Comparison of ENCODE assay signal across 11 cellular contexts in the genomic region with DNA sequence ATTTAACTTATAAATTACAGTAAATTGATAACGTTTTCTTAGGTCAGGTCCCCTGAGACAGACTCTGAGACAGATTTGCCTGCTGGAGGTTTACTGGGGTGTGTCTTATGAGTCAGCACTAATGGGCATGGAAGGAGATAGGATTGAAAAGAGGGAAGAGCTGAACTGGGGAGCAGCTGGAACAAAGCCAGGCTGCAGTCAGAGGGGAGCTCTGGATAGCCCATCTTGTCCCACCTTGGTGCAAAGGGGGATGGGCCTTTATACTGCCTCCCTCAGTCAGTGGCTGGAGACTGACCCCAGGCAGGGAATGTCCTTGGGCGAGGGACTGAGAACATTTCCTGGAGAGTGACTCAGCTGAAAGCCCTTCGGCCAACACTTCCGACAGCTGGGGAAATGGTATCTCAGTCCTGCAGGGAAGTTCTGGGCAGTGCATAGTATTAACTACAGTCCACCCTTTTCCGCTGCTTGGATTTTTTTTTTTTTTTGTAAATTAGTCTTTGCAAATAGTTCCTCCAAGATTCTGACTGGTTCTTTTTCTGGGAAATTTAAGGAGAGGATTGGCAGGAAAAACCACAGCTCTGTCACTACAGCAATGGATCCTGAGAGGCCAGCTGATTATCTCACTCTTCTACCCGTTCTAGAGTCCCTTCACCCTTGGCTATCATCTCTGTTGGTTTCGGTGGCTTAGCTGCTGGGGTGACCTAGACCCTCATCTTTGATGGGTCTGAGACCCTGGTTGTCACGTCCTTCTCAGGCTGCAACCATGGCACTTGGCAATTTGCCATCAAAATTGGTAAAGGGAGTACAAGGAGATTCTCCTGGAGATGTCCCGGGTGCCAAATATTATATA. TPM values are rescaled to one million over a fixed set of nuclear protein-coding genes. Genes with fewer than 3 reads are reported as not detected.
DNase-seq lines count a peak whose midpoint lies in the region; ATAC-seq and TF ChIP-seq lines count a peak whose summit lies in the region.
"Had no signal": no experiment of that assay in that cellular context is flagged by ENCODE, and none has a peak within 500 bp of the region (broad histone marks: within the 10 kb centered on the region; RNA-seq: fewer than 3 reads in every experiment).

No MANE protein-coding gene starts in this region.

- no peaks in the 10 kb centered on the region for H3K27me3 ChIP-seq in liver (ENCODE audit: control insufficient read depth in 4 of 4, insufficient read depth in 4 of 4, low read length in 3 of 4)

- peaks cover 0 to 5% (median 4%) of the 10 kb centered on the region in 3 donors for H3K27me3 Mint-ChIP-seq in immature natural killer cell (ENCODE audit: low read depth in 3 of 3)

- H3K9ac ChIP-seq in liver (ENCODE audit: low read depth in 1 of 2, low read length in 2 of 2), result no peak overlapping the region

- peaks cover 0 to 4% (median 0%) of the 10 kb centered on the region in 3 donors for H3K36me3 Mint-ChIP-seq in immature natural killer cell

- no peak overlapping the region for H3K27ac Mint-ChIP-seq in immature natural killer cell
- H3K27ac Mint-ChIP-seq: B cell; effector memory CD8-positive, alpha-beta T cell had no signal

- peak overlapping the region; percentile 57 to 79 for H3K27ac ChIP-seq in liver (ENCODE audit: low read depth in 1 of 2, low read length in 2 of 2)

- H3K9me3 Mint-ChIP-seq in immature natural killer cell, result no peaks in the 10 kb centered on the region
- H3K9me3 Mint-ChIP-seq: effector memory CD8-positive, alpha-beta T cell had no signal

- WGBS in liver, result 72% methylated on average over 9 of the region's 9 CpGs

- peak in 1 of 2 donors; percentile 29 for TF ChIP-seq RAD21 in liver (IDR thresholded peaks at IDR 0.05)

- ATAC-seq in GM21515 (IDR thresholded peaks at IDR 0.05; ENCODE audit: unreplicated experiment), result no peak
- ATAC-seq: effector memory CD8-positive, alpha-beta T cell had no signal

- TF ChIP-seq CTCF in liver (IDR thresholded peaks at IDR 0.05; ENCODE audit: low read depth, low read length, missing input control), result no peak

- H3K36me3 ChIP-seq in liver (ENCODE audit: control insufficient read depth in 4 of 4, insufficient read depth in 3 of 4, low read depth in 1 of 4, low read length in 3 of 4), result no peaks in the 10 kb centered on the region
- H3K36me3 ChIP-seq: thoracic aorta had no signal

- DNase-seq in NCI-H82 (lab: John Stamatoyannopoulos, UW) (peak; percentile 54), NCI-H82 treated with DMSO at 0.1 percent for 48 hours (lab: John Stamatoyannopoulos, UW; ENCODE audit: unreplicated experiment) (no peak), dermis blood vessel endothelial cell (peak; percentile 98), immature natural killer cell (no peak)
- DNase-seq in activated naive CD4-positive, alpha-beta T cell treated with Interleukin-2 at 50 U/mL for 16 hours, result no peak
- DNase-seq in effector CD8-positive, alpha-beta T cell (lab: John Stamatoyannopoulos, UW), result no peak
- DNase-seq: effector memory CD8-positive, alpha-beta T cell had no signal

- no peaks in the 10 kb centered on the region for H3K4me1 Mint-ChIP-seq in immature natural killer cell
- H3K4me1 Mint-ChIP-seq: B cell had no signal

- H3K9me3 ChIP-seq in liver (ENCODE audit: control insufficient read depth in 4 of 4, low read length in 3 of 4), result no peaks in the 10 kb centered on the region
- H3K9me3 ChIP-seq: thoracic aorta had no signal

- no peak overlapping the region for H3K4me3 ChIP-seq in liver (ENCODE audit: low read depth in 1 of 3, low read length in 3 of 3)
- H3K4me3 ChIP-seq: thoracic aorta had no signal

- H3K4me3 Mint-ChIP-seq in immature natural killer cell, result no peak overlapping the region
- H3K4me3 Mint-ChIP-seq: B cell; effector memory CD8-positive, alpha-beta T cell had no signal

- no peaks in the 10 kb centered on the region for H3K4me1 ChIP-seq in liver (ENCODE audit: control insufficient read depth in 4 of 4, insufficient read depth in 4 of 4, low read length in 3 of 4)

TF ChIP-seq in liver, 16 proteins besides CTCF, POLR2A, EP300 and RAD21:
- TF ChIP-seq FOXA2 (IDR thresholded peaks at IDR 0.05), result no peak
- peak; percentile 48 to 56 for TF ChIP-seq JUND (IDR thresholded peaks at IDR 0.05)
- TF ChIP-seq, protein P1, sequence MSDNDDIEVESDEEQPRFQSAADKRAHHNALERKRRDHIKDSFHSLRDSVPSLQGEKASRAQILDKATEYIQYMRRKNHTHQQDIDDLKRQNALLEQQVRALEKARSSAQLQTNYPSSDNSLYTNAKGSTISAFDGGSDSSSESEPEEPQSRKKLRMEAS (IDR thresholded peaks at IDR 0.05), result peak; percentile 17
- no peak for TF ChIP-seq HNF4G (IDR thresholded peaks at IDR 0.05)
- peak; percentile 62 for TF ChIP-seq NR2F2 (IDR thresholded peaks at IDR 0.05)
- peak in 1 of 2 donors; percentile 41 for TF ChIP-seq RXRA (IDR thresholded peaks at IDR 0.05)
- no peak for TF ChIP-seq TAF1 (conservative IDR thresholded peaks at IDR 0.05)
- peak; percentile 20 for TF ChIP-seq YY1 (IDR thresholded peaks at IDR 0.05)
- TF ChIP-seq EGR1 (IDR thresholded peaks at IDR 0.05; ENCODE audit: low read depth in 2 of 2), result no peak
TF ChIP-seq in liver: peak in this region for 5.

RNA-seq across cellular contexts. Expression of gene CDC42BPA, which starts 39.2 kb away (rescaled TPM):
- total RNA-seq in dermis blood vessel endothelial cell (105 and 112 TPM in 2 replicates), liver (10 to 100 TPM; 34.4 to 39.9 TPM)
- polyA plus RNA-seq in liver (10 to 100 TPM in 1 of 2 donors, 1 to 10 TPM in 1; 5.8 to 14.2 TPM), immature natural killer cell (under 1 TPM in 2 of 3 donors, not detected in 1; 0.13 to 0.67 TPM)

Comparison
In these comparisons a context has a peak if more than half of its experiments do, and no peak if none do; other contexts are left out.
1. DNase-seq: peak in NCI-H82 (single experiment) and dermis blood vessel endothelial cell (single experiment); none in NCI-H82 treated with DMSO at 0.1 percent for 48 hours (single experiment), activated naive CD4-positive, alpha-beta T cell treated with Interleukin-2 at 50 U/mL for 16 hours (single experiment), immature natural killer cell (0 of 3) and effector CD8-positive, alpha-beta T cell (single experiment).